Comparison of ENCODE assay signal across 1 cellular context in genomic region chr19:40443131-40443929, GRCh38.
TF ChIP-seq lines count a peak whose summit lies in the region.

No MANE protein-coding gene starts in this region.

TF ChIP-seq in GM23338, 12 proteins besides CTCF, POLR2A, EP300 and RAD21:
- TF ChIP-seq EZH2 (IDR thresholded peaks at IDR 0.05; ENCODE audit: low read depth, unreplicated experiment), result no peak
- TF ChIP-seq REST (IDR thresholded peaks at IDR 0.05; ENCODE audit: unreplicated experiment), result peak; percentile 7
- peak; percentile 91 for TF ChIP-seq ETS1 (IDR thresholded peaks at IDR 0.05)
- TF ChIP-seq POLR2AphosphoS5 (IDR thresholded peaks at IDR 0.05; ENCODE audit: low read depth), result peak; percentile 71
- TF ChIP-seq CREB1 (CRISPR knock-in tag; IDR thresholded peaks at IDR 0.05; ENCODE audit: low read depth), result peak; percentile 91
